Comparison of ENCODE assay signal across 1 cellular context in the genomic region with DNA sequence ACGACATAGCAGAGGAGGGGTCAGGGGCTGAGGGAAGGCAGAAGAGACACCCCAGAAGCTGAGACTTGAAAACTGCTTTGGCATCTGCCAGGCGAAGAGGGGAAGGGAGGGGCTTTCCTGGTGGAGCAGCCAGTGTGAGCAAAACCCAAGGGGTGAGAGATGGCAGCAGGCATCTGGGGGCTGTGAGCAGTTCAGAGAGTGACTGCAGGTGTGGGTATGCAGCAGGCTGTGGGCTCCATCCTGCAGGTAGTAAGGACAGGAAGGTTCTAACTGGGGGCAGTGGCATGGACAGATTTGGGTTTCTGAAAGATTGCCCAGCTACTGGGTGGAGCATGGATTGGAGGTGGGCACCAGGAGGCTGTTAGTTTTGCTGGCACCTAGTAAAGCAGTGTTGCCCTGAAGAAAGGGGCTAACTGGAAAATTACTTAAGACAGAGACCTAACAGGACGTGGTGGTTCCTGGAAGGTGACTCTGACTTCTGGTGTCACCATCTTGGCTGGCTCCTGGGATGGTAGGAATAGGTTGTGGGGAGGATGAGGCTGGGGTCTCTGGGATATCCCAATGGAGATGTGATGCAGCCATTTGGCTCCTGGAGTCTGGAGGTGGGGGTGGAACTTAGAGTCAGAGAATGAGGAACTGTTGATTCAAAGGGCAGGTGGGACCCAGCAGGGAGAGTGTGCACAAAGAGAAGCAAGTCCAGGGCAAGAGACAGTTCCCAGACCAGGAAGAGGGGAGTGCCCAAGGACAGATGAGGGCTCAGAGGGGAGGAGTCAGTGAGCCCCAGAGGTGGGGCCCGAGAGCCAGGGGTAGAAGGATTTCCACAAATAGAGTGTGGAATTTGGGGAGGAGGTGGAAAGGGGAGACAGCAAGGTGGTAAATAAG.
TF ChIP-seq lines count a peak whose summit lies in the region.

No MANE protein-coding gene starts in this region.

TF ChIP-seq in IMR-90, 13 proteins besides CTCF, POLR2A, EP300 and RAD21:
- TF ChIP-seq, protein P1, sequence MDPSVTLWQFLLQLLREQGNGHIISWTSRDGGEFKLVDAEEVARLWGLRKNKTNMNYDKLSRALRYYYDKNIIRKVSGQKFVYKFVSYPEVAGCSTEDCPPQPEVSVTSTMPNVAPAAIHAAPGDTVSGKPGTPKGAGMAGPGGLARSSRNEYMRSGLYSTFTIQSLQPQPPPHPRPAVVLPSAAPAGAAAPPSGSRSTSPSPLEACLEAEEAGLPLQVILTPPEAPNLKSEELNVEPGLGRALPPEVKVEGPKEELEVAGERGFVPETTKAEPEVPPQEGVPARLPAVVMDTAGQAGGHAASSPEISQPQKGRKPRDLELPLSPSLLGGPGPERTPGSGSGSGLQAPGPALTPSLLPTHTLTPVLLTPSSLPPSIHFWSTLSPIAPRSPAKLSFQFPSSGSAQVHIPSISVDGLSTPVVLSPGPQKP (IDR thresholded peaks at IDR 0.05; ENCODE audit: borderline replicate concordance, low read depth, low read length): no peak
- TF ChIP-seq MAZ (IDR thresholded peaks at IDR 0.05; ENCODE audit: borderline replicate concordance, low read depth, low read length) (no peak), MAFK (IDR thresholded peaks at IDR 0.05; ENCODE audit: low read depth, low read length) (no peak), NFE2L2 (IDR thresholded peaks at IDR 0.05; ENCODE audit: low read depth, low read length) (no peak), CHD1 (IDR thresholded peaks at IDR 0.05; ENCODE audit: low read depth, low read length) (no peak), CEBPB (IDR thresholded peaks at IDR 0.05; ENCODE audit: low read depth, low read length) (no peak), RCOR1 (IDR thresholded peaks at IDR 0.05; ENCODE audit: insufficient replicate concordance, low read length) (no peak), SMC3 (IDR thresholded peaks at IDR 0.05; ENCODE audit: low read depth, low read length) (no peak), MXI1 (IDR thresholded peaks at IDR 0.05; ENCODE audit: borderline replicate concordance, low read depth, low read length) (no peak), FOS (IDR thresholded peaks at IDR 0.05; ENCODE audit: low read depth, low read length) (no peak), RFX5 (IDR thresholded peaks at IDR 0.05; ENCODE audit: low read depth, low read length) (no peak), BHLHE40 (IDR thresholded peaks at IDR 0.05; ENCODE audit: low read depth, low read length) (no peak)
- TF ChIP-seq, protein P2, sequence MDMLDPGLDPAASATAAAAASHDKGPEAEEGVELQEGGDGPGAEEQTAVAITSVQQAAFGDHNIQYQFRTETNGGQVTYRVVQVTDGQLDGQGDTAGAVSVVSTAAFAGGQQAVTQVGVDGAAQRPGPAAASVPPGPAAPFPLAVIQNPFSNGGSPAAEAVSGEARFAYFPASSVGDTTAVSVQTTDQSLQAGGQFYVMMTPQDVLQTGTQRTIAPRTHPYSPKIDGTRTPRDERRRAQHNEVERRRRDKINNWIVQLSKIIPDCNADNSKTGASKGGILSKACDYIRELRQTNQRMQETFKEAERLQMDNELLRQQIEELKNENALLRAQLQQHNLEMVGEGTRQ (IDR thresholded peaks at IDR 0.05; ENCODE audit: low read depth, low read length): no peak
